ENCODE assay signal across 8 cellular contexts in genomic region chr20:45095753-45096371, GRCh38. TPM values are rescaled to one million over a fixed set of nuclear protein-coding genes. Genes with fewer than 3 reads are reported as not detected.
A peak's percentile ranks its signal among the peaks of the same experiment; 100 is the strongest.
DNase-seq lines count a peak whose midpoint lies in the region; ATAC-seq, FAIRE-seq and TF ChIP-seq lines count a peak whose summit lies in the region.

No MANE protein-coding gene starts in this region.

- peaks cover 0 to 17% of the 10 kb centered on the region in 2 donors for H3K4me1 Mint-ChIP-seq in natural killer cell treated with Interleukin-12 subunit alpha and Interleukin-12 subunit beta and Interleukin-15 and Interleukin-18, amount 100 ng/mL, for 72 hours (ENCODE audit: low read depth in 2 of 2)

- no peak overlapping the region for H3K27ac ChIP-seq in tibial nerve

- no peak for TF ChIP-seq EP300 in tibial nerve (IDR thresholded peaks at IDR 0.05)

- H3K9me3 Mint-ChIP-seq in natural killer cell treated with Interleukin-12 subunit alpha and Interleukin-12 subunit beta and Interleukin-15 and Interleukin-18, amount 100 ng/mL, for 72 hours: no peaks in the 10 kb centered on the region

- H3K27me3 ChIP-seq in BJ (ENCODE audit: control insufficient read depth, insufficient read depth, low read length): peaks cover 2% of the 10 kb centered on the region; the same call in 1 of the 2 replicates
- peaks cover 41% of the 10 kb centered on the region for H3K27me3 ChIP-seq in NT2/D1 (ENCODE audit: insufficient read depth, insufficient read length)
- H3K27me3 ChIP-seq in tibial nerve: peaks cover 0 to 46% of the 10 kb centered on the region in 2 donors

- H3K36me3 ChIP-seq in BJ (ENCODE audit: control insufficient read depth, insufficient read depth, low read length): no peaks in the 10 kb centered on the region
- peaks cover 4% of the 10 kb centered on the region for H3K36me3 ChIP-seq in NT2/D1 (ENCODE audit: insufficient read depth, insufficient read length, low read length)
- H3K36me3 ChIP-seq in tibial nerve: no peaks in the 10 kb centered on the region

- no peak overlapping the region for H3K4me3 ChIP-seq in BJ (ENCODE audit: low read depth, low read length)
- H3K4me3 ChIP-seq in NT2/D1 (ENCODE audit: insufficient read length, low read depth): no peak overlapping the region
- H3K4me3 ChIP-seq in tibial nerve: no peak overlapping the region

- H3K4me3 Mint-ChIP-seq in natural killer cell treated with Interleukin-12 subunit alpha and Interleukin-12 subunit beta and Interleukin-15 and Interleukin-18, amount 100 ng/mL, for 72 hours: no peak overlapping the region

- no peak for FAIRE-seq in H54 (lab: Jason Lieb, UNC)

- CTCF ChIA-PET in BJ (lab: Yijun Ruan, JAX): interaction anchor here (0.6 to 15.9 kb wide), 35 partner anchors 9 to 1373 kb away, joined by 3 to 407 read pairs (median 4); no protein-coding TSS in a partner anchor

- H3K27ac Mint-ChIP-seq in natural killer cell treated with Interleukin-12 subunit alpha and Interleukin-12 subunit beta and Interleukin-15 and Interleukin-18, amount 100 ng/mL, for 72 hours: no peak overlapping the region

- ATAC-seq in esophagus mucosa (peak; percentile 57), HG02763 (IDR thresholded peaks at IDR 0.05; ENCODE audit: unreplicated experiment) (no peak)
- peak in 1 of 2 donors; percentile 43 for ATAC-seq in natural killer cell treated with Interleukin-12 subunit alpha and Interleukin-12 subunit beta and Interleukin-15 and Interleukin-18, amount 100 ng/mL, for 72 hours

- TF ChIP-seq CTCF in BJ (IDR thresholded peaks at IDR 0.05; ENCODE audit: insufficient read depth, low read depth, low read length) (peak; percentile 87), tibial nerve (IDR thresholded peaks at IDR 0.05) (peak; percentile 49 to 84 (median 76))

- no peaks in the 10 kb centered on the region for H3K36me3 Mint-ChIP-seq in natural killer cell treated with Interleukin-12 subunit alpha and Interleukin-12 subunit beta and Interleukin-15 and Interleukin-18, amount 100 ng/mL, for 72 hours

- WGBS in tibial nerve, 2 donors: 9 to 10% methylated on average over 7 of the region's 7 CpGs

- H3K27me3 Mint-ChIP-seq in natural killer cell treated with Interleukin-12 subunit alpha and Interleukin-12 subunit beta and Interleukin-15 and Interleukin-18, amount 100 ng/mL, for 72 hours: peaks cover 22 to 23% of the 10 kb centered on the region in 2 donors

- POLR2A ChIA-PET in BJ (lab: Charles Lee): no interaction called here

- no peak for TF ChIP-seq POLR2A in H54 (IDR thresholded peaks at IDR 0.05; ENCODE audit: low read depth, low read length)
- TF ChIP-seq POLR2A in tibial nerve (IDR thresholded peaks at IDR 0.05): no peak

- H3K9ac ChIP-seq in NT2/D1 (ENCODE audit: insufficient read length, low read depth): no peak overlapping the region

- H3K9me3 ChIP-seq in NT2/D1 (ENCODE audit: insufficient read depth, low read length) (no peaks in the 10 kb centered on the region; the same call in 1 of the 2 replicates), tibial nerve (no peaks in the 10 kb centered on the region)

- DNase-seq in BJ (ENCODE audit: low read depth) (no peak), H54 (ENCODE audit: insufficient read length, low spot score) (peak; percentile 73), NT2/D1 (ENCODE audit: low read depth, low spot score) (peak; percentile 63), activated T-cell treated with anti-CD3 and anti-CD28 coated beads for 1 hour (ENCODE audit: low read depth) (peak; percentile 27), tibial nerve (ENCODE audit: low spot score in 2 of 2) (peak; percentile 21 to 77)
- DNase-seq in natural killer cell treated with Interleukin-12 subunit alpha and Interleukin-12 subunit beta and Interleukin-15 and Interleukin-18, amount 100 ng/mL, for 72 hours (ENCODE audit: low spot score): peak; percentile 72

- H3K4me1 ChIP-seq in NT2/D1 (ENCODE audit: insufficient read depth, insufficient read length): no peaks in the 10 kb centered on the region
- peaks cover 0 to 29% (median 0%) of the 10 kb centered on the region in 4 donors for H3K4me1 ChIP-seq in tibial nerve

RNA-seq across cellular contexts. Expression of gene KCNS1, which starts 5.1 kb away (rescaled TPM):
- 0.64 and 0.74 TPM in 2 replicates for polyA plus RNA-seq in BJ (2011; rRNA removed)
- 0.51 and 0.71 TPM in 2 replicates for polyA minus RNA-seq in BJ (2011; rRNA and poly(A)+ RNA removed)
- 0.40 TPM for total RNA-seq in esophagus mucosa
- under 1 TPM; 0.24 to 0.33 TPM for total RNA-seq in natural killer cell treated with Interleukin-12 subunit alpha and Interleukin-12 subunit beta and Interleukin-15 and Interleukin-18, amount 100 ng/mL, for 72 hours
- total RNA-seq in tibial nerve: under 1 TPM in 2 of 4 donors, not detected in 2; 0.21 to 0.22 TPM

RNA-seq across cellular contexts. Expression of gene WFDC5, which starts 19.1 kb away (rescaled TPM):
- polyA plus RNA-seq in BJ (2011; rRNA removed): not detected in 2 replicates
- polyA minus RNA-seq in BJ (2011; rRNA and poly(A)+ RNA removed): not detected in 2 replicates
- total RNA-seq in esophagus mucosa (4.3 TPM), tibial nerve (not detected)
- total RNA-seq in natural killer cell treated with Interleukin-12 subunit alpha and Interleukin-12 subunit beta and Interleukin-15 and Interleukin-18, amount 100 ng/mL, for 72 hours: not detected

RNA-seq across cellular contexts. Expression of gene WFDC12, which starts 28.4 kb away (rescaled TPM):
- not detected in 2 replicates for polyA plus RNA-seq in BJ (2011; rRNA removed)
- not detected in 2 replicates for polyA minus RNA-seq in BJ (2011; rRNA and poly(A)+ RNA removed)
- 5.1 TPM for total RNA-seq in esophagus mucosa
- not detected for total RNA-seq in natural killer cell treated with Interleukin-12 subunit alpha and Interleukin-12 subunit beta and Interleukin-15 and Interleukin-18, amount 100 ng/mL, for 72 hours
- total RNA-seq in tibial nerve: not detected
